In the genomic region with DNA sequence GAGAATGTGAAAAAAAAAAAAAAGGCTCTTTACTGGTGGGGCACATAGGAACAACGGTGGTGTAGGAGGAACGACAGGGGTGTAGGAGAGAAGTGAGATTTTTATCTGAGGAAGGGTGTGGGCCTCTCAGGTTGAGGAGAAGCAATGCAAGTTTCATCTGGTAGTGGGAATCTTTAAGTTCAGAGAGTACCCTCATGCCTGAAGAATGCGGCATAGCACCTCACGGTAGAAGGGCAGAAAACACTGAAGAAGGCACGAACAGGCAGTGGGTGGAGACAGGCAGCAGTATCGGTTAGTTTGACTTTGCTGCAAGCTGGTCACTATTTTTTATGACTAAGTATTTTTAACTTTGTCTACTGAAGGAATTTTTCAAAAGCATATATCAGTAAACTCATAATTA, we compare ENCODE assay signal across 28 cellular contexts. TPM values are rescaled to one million over a fixed set of nuclear protein-coding genes. Genes with fewer than 3 reads are reported as not detected.
"Had no signal": no experiment of that assay in that cellular context is flagged by ENCODE, and none has a peak within 500 bp of the region (broad histone marks: within the 10 kb centered on the region; RNA-seq: fewer than 3 reads in every experiment).

No MANE protein-coding gene starts in this region.

- H3K36me3 ChIP-seq: brain microvascular endothelial cell, heart left ventricle, pancreas, prostate gland, sigmoid colon, suprapubic skin had no signal

- H3K4me1 ChIP-seq: pancreas, prostate gland, sigmoid colon, suprapubic skin, tibial artery had no signal

- H3K27me3 ChIP-seq: brain microvascular endothelial cell, heart left ventricle, pancreas, sigmoid colon, suprapubic skin, tibial artery had no signal

- ATAC-seq: activated T-cell treated with anti-CD3 and anti-CD28 coated beads, Interleukin-2, amount 50 U/mL, for 72 hours; effector memory CD8-positive, alpha-beta T cell; esophagus mucosa; heart left ventricle; left cardiac atrium; left ventricle myocardium superior; pancreas had no signal

- H3K9me3 ChIP-seq: heart left ventricle, pancreas, prostate gland, sigmoid colon, suprapubic skin, tibial artery had no signal

- H3K4me3 ChIP-seq: heart left ventricle, pancreas, prostate gland, sigmoid colon, suprapubic skin, tibial artery had no signal

- H3K27ac ChIP-seq: brain microvascular endothelial cell, heart left ventricle, pancreas, prostate gland, sigmoid colon, suprapubic skin, tibial artery had no signal

- DNase-seq: activated CD4-positive, alpha-beta T cell treated with anti-CD3 and anti-CD28 coated beads for 4 hours; activated CD4-positive, alpha-beta T cell treated with anti-CD3 and anti-CD28 coated beads, Interleukin-2, amount 50 U/mL, for 4 hours; activated naive CD4-positive, alpha-beta T cell; activated T-cell treated with anti-CD3 and anti-CD28 coated beads for 4 hours; activated T-cell treated with anti-CD3 and anti-CD28 coated beads, Interleukin-2, amount 50 U/mL, for 72 hours; aorta; brain microvascular endothelial cell; cortex of kidney; effector memory CD8-positive, alpha-beta T cell; heart left ventricle; left cardiac atrium; left ventricle myocardium superior; naive B cell; pancreas; sigmoid colon; small intestine; stimulated activated CD4-positive, alpha-beta T cell treated with anti-CD3 and anti-CD28 coated beads, Interleukin-15, amount 100 ng/mL, for 24 hours; stimulated activated CD4-positive, alpha-beta T cell treated with anti-CD3 and anti-CD28 coated beads, Interleukin-2, amount 100 ng/mL, for 24 hours; stimulated activated naive CD4-positive, alpha-beta T cell; tibial artery had no signal

RNA-seq across cellular contexts. Expression of a gene that starts 52.2 kb away (rescaled TPM):
- total RNA-seq: activated T-cell treated with anti-CD3 and anti-CD28 coated beads, Interleukin-2, amount 50 U/mL, for 72 hours; esophagus mucosa; left cardiac atrium; left ventricle myocardium superior; lung microvascular endothelial cell; suprapubic skin; T-helper 1 cell treated with Interleukin-12 subunit alpha and Interleukin-12 subunit beta and Interleukin-4 antibody, amounts not matched to agents 30 ng/mL and 1 ng/mL, for 36 hours had no signal
- polyA plus RNA-seq: adipose tissue, neural cell, pancreas, sigmoid colon, small intestine, urinary bladder had no signal
